Comparison of ENCODE assay signal across 1 cellular context in genomic region chr12:15772405-15773018, GRCh38.
TF ChIP-seq lines count a peak whose summit lies in the region.

No MANE protein-coding gene starts in this region.

TF ChIP-seq in HCT116, 20 proteins besides CTCF, POLR2A, EP300 and RAD21 (continued from another document):
- TF ChIP-seq REST (IDR thresholded peaks at IDR 0.05; ENCODE audit: low read depth) (no peak), YY1 (IDR thresholded peaks at IDR 0.05; ENCODE audit: extremely low read depth, insufficient replicate concordance, low read depth, low read length) (no peak), JUND (IDR thresholded peaks at IDR 0.05) (no peak), MAX (IDR thresholded peaks at IDR 0.05) (no peak), CEBPB (IDR thresholded peaks at IDR 0.05; ENCODE audit: low read depth) (no peak), CBX3 (IDR thresholded peaks at IDR 0.05; ENCODE audit: low read depth) (no peak), FOSL1 (IDR thresholded peaks at IDR 0.05; ENCODE audit: low read depth) (no peak), EGR1 (IDR thresholded peaks at IDR 0.05; ENCODE audit: low read depth) (no peak)
TF ChIP-seq in HCT116: peak in this region for 0.
